In the genomic region with DNA sequence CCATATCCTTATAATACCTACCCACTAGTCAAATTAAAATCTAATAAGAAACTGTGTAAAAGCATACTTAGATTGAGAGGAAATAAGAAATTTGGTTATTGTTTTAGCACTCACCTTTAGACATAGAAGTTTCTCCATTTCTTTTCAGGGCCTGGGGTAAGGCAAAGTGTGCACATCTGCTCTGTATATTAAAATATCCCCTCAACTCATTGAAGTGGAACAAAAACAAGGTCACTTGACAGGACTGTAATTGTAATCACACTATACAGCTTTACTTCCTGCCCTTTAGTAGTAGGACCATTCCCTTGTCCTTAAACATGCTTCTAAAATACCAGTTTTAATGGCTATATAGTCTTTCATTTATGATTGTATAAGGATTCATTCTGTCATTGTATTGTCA, we compare ENCODE assay signal across 1 cellular context.
TF ChIP-seq lines count a peak whose summit lies in the region.

No MANE protein-coding gene starts in this region.

TF ChIP-seq in GM12878, 131 proteins besides CTCF, POLR2A, EP300 and RAD21 (continued from another document):
- no peak for TF ChIP-seq TBL1XR1 (IDR thresholded peaks at IDR 0.05; ENCODE audit: low read depth, low read length)
- no peak for TF ChIP-seq TARDBP (IDR thresholded peaks at IDR 0.05; ENCODE audit: borderline replicate concordance)
